ENCODE assay signal across 15 cellular contexts in the genomic region with DNA sequence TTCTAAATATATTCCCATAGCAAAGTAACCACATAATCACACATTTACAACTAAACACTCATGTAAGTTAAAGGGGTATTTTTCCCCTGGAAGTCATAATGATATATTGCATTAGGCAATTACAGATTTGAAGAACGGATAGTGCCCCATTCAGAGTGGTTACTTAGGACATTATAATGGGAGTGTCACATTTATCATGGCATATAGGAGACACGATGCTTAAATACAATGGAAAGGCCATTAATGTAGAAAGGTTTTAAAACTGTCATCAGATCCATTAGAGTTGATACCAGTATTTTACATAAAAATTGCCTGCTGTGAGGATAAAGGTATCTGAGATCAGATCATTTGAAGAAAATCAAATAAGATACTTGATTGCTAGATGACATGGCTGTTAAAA.
DNase-seq lines count a peak whose midpoint lies in the region; ATAC-seq and TF ChIP-seq lines count a peak whose summit lies in the region.
"Had no signal": no experiment of that assay in that cellular context is flagged by ENCODE, and none has a peak within 500 bp of the region (broad histone marks: within the 10 kb centered on the region; RNA-seq: fewer than 3 reads in every experiment).

No MANE protein-coding gene starts in this region.

- no peak for ATAC-seq in aorta (ENCODE audit: low FRiP score)
- ATAC-seq: GM12878, GM23338 had no signal

- intact Hi-C loops in aorta (cut with DNase I), result no loop called here
- intact Hi-C loops in left ventricle myocardium inferior (cut with micrococcal nuclease), result no loop called here

- no peak for TF ChIP-seq CTCF in left ventricle myocardium inferior (IDR thresholded peaks at IDR 0.05; ENCODE audit: borderline replicate concordance)

- H3K27ac ChIP-seq in aorta (ENCODE audit: low read depth in 1 of 2, low read length in 2 of 2) (no peak overlapping the region), left ventricle myocardium inferior (replicated peaks) (no peak overlapping the region)
- H3K27ac ChIP-seq: HL-60 had no signal

- H3K9me3 ChIP-seq in aorta (ENCODE audit: control insufficient read depth, low read length) (no peaks in the 10 kb centered on the region), left ventricle myocardium inferior (replicated peaks) (no peaks in the 10 kb centered on the region)

- 80 to 88% methylated on average over 2 of the region's 2 CpGs for WGBS in aorta, 2 donors

- H3K36me3 ChIP-seq in aorta (ENCODE audit: control insufficient read depth in 1 of 2, insufficient read depth in 2 of 2, low read length in 1 of 2) (no peaks in the 10 kb centered on the region), left ventricle myocardium inferior (no peaks in the 10 kb centered on the region)

- DNase-seq in NCI-H1417 treated with DMSO at 0.1 percent for 48 hours (lab: John Stamatoyannopoulos, UW), result peak; percentile 61
- peak; percentile 61 for DNase-seq in NCI-H2081 treated with DMSO at 0.1 percent for 48 hours (lab: John Stamatoyannopoulos, UW)
- DNase-seq in NCI-H2227 treated with DMSO at 0.1 percent for 48 hours (lab: John Stamatoyannopoulos, UW), result peak; percentile 7
- DNase-seq in NCI-H446 (lab: John Stamatoyannopoulos, UW), result no peak
- no peak for DNase-seq in aorta
- DNase-seq in HT-29 (ENCODE audit: low spot score), result no peak
- no peak for DNase-seq in left ventricle myocardium inferior
- DNase-seq: C1 segment of cervical spinal cord; Calu3; CD4-positive, alpha-beta T cell; DMS 273 treated with DMSO at 0.1 percent for 48 hours; H7 had no signal

- H3K27me3 ChIP-seq in aorta (ENCODE audit: control insufficient read depth in 1 of 2, insufficient read depth in 2 of 2, low read length in 1 of 2), result no peaks in the 10 kb centered on the region
- no peaks in the 10 kb centered on the region for H3K27me3 ChIP-seq in left ventricle myocardium inferior (ENCODE audit: low read depth)

- H3K4me3 ChIP-seq in aorta (ENCODE audit: low read length in 2 of 2) (no peak overlapping the region), left ventricle myocardium inferior (no peak overlapping the region)
- H3K4me3 ChIP-seq: GM12878, GM23338 had no signal

- H3K4me1 ChIP-seq in aorta (ENCODE audit: control insufficient read depth in 1 of 2, insufficient read depth in 2 of 2, low read length in 2 of 2) (no peaks in the 10 kb centered on the region), left ventricle myocardium inferior (no peaks in the 10 kb centered on the region)

Comparison
In these comparisons a context has a peak if more than half of its experiments do, and no peak if none do; other contexts are left out.
1. DNase-seq: peak in NCI-H1417 treated with DMSO at 0.1 percent for 48 hours (single experiment), NCI-H2081 treated with DMSO at 0.1 percent for 48 hours (single experiment) and NCI-H2227 treated with DMSO at 0.1 percent for 48 hours (single experiment); none in NCI-H446 (0 of 2), aorta (0 of 2), HT-29 (single experiment) and left ventricle myocardium inferior (single experiment).